In genomic region chr2:30509716-30510115, GRCh38 we compare ENCODE assay signal across 16 cellular contexts.
"Had no signal": no experiment of that assay in that cellular context is flagged by ENCODE, and none has a peak within 500 bp of the region (broad histone marks: within the 10 kb centered on the region; RNA-seq: fewer than 3 reads in every experiment).

No MANE protein-coding gene starts in this region.

- H3K27ac Mint-ChIP-seq: activated CD8-positive, alpha-beta T cell treated with anti-CD3 and anti-CD28 coated beads, Interleukin-2, amount 10 ng/mL, durations not matched to agents 7 days and 5 days; activated naive CD8-positive, alpha-beta T cell treated with anti-CD3 and anti-CD28 coated beads, Interleukin-2, amount 50 U/mL, for 24 hours; activated T-helper 1 cell treated with anti-CD3 and anti-CD28 coated beads, Interleukin-12 subunit alpha, Interleukin-12 subunit beta, Interleukin-2, Interleukin-4 antibody, amounts not matched to agents 30 ng/mL and 10 ng/mL and 1 ng/mL, durations not matched to agents 14 hours and 24 hours and 36 hours; progenitor cell of endocrine pancreas; stimulated activated naive CD8-positive, alpha-beta T cell treated with anti-CD3 and anti-CD28 coated beads, Interleukin-15, Interleukin-2, amounts not matched to agents 100 ng/mL and 50 ng/mL, for 24 hours had no signal

- H3K27ac ChIP-seq: ascending aorta had no signal

- H3K4me1 ChIP-seq: ascending aorta had no signal

- H3K27me3 ChIP-seq: ascending aorta, esophagus muscularis mucosa had no signal

- H3K4me3 ChIP-seq: ascending aorta, esophagus muscularis mucosa had no signal

- ATAC-seq: activated CD8-positive, alpha-beta T cell treated with anti-CD3 and anti-CD28 coated beads, Interleukin-2, amount 10 ng/mL, durations not matched to agents 7 days and 5 days; activated naive CD8-positive, alpha-beta T cell treated with anti-CD3 and anti-CD28 coated beads, Interleukin-2, amount 50 U/mL, for 24 hours; naive thymus-derived CD8-positive, alpha-beta T cell; sciatic nerve had no signal

- H3K27me3 Mint-ChIP-seq: activated naive CD8-positive, alpha-beta T cell treated with anti-CD3 and anti-CD28 coated beads, Interleukin-2, amount 50 U/mL, for 24 hours; naive thymus-derived CD8-positive, alpha-beta T cell; progenitor cell of endocrine pancreas; stimulated activated naive CD8-positive, alpha-beta T cell treated with anti-CD3 and anti-CD28 coated beads, Interleukin-15, Interleukin-2, amounts not matched to agents 100 ng/mL and 50 ng/mL, for 24 hours had no signal

- H3K36me3 ChIP-seq: ascending aorta, esophagus muscularis mucosa had no signal

- DNase-seq: activated CD8-positive, alpha-beta memory T cell treated with anti-CD3 and anti-CD28 coated beads, Interleukin-2, amount 50 U/mL, for 48 hours; activated CD8-positive, alpha-beta T cell treated with anti-CD3 and anti-CD28 coated beads, Interleukin-2, amount 10 ng/mL, durations not matched to agents 7 days and 5 days; activated naive CD4-positive, alpha-beta T cell; activated naive CD8-positive, alpha-beta T cell treated with anti-CD3 and anti-CD28 coated beads, Interleukin-2, amount 50 U/mL, for 24 hours; head of caudate nucleus; islet precursor cell; naive thymus-derived CD8-positive, alpha-beta T cell; stimulated activated CD4-positive, alpha-beta T cell treated with anti-CD3 and anti-CD28 coated beads, Interleukin-4, amount 100 ng/mL, for 1 hour; stimulated activated CD8-positive, alpha-beta memory T cell treated with anti-CD3 and anti-CD28 coated beads, Interleukin-4, amount 100 ng/mL, for 48 hours; T-helper 9 cell had no signal

- H3K4me3 Mint-ChIP-seq: activated CD8-positive, alpha-beta T cell treated with anti-CD3 and anti-CD28 coated beads, Interleukin-2, amount 10 ng/mL, durations not matched to agents 7 days and 5 days; activated naive CD8-positive, alpha-beta T cell treated with anti-CD3 and anti-CD28 coated beads, Interleukin-2, amount 50 U/mL, for 24 hours; activated T-helper 1 cell treated with anti-CD3 and anti-CD28 coated beads, Interleukin-12 subunit alpha, Interleukin-12 subunit beta, Interleukin-2, Interleukin-4 antibody, amounts not matched to agents 30 ng/mL and 10 ng/mL and 1 ng/mL, durations not matched to agents 14 hours and 24 hours and 36 hours; stimulated activated naive CD8-positive, alpha-beta T cell treated with anti-CD3 and anti-CD28 coated beads, Interleukin-15, Interleukin-2, amounts not matched to agents 100 ng/mL and 50 ng/mL, for 24 hours had no signal

- H3K9me3 ChIP-seq: ascending aorta had no signal
